19 cellular contexts compared by ENCODE assay signal in the genomic region with DNA sequence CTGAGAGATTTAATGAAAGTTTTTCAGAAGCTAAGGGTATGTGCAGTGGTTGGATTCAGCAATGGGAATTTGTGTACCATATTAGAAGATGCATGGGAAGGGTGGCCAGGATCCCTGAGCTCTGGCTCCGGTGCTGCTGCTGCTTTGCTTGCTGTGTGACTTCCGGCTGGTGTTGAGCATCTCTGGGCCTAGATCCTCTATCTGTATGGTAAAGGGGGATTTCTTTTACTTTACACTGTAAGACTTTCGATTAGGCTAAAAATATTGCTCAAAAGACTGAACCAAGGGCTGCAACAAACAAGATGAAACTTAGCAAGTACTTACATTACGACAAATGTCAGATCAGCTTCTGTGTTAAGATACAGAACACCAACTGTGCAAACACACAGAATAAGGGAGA.
"Had no signal": no experiment of that assay in that cellular context is flagged by ENCODE, and none has a peak within 500 bp of the region (broad histone marks: within the 10 kb centered on the region; RNA-seq: fewer than 3 reads in every experiment).

No MANE protein-coding gene starts in this region.

- H3K4me3 ChIP-seq: esophagus muscularis mucosa, gastroesophageal sphincter, left ventricle myocardium inferior, smooth muscle cell, upper lobe of right lung had no signal

- H3K27me3 ChIP-seq: esophagus muscularis mucosa, gastroesophageal sphincter, upper lobe of right lung had no signal

- H3K9me3 ChIP-seq: esophagus muscularis mucosa, gastroesophageal sphincter, left ventricle myocardium inferior, upper lobe of right lung had no signal

- FAIRE-seq: endothelial cell of umbilical vein, TTC549 had no signal

- ATAC-seq: activated CD4-positive, alpha-beta T cell treated with anti-CD3 and anti-CD28 coated beads for 36 hours; gastroesophageal sphincter; naive thymus-derived CD4-positive, alpha-beta T cell; sciatic nerve; upper lobe of right lung had no signal

- H3K4me1 ChIP-seq: esophagus muscularis mucosa, gastroesophageal sphincter, upper lobe of right lung had no signal

- H3K4me2 ChIP-seq: smooth muscle cell had no signal

- H3K27ac ChIP-seq: esophagus muscularis mucosa, gastroesophageal sphincter, left ventricle myocardium inferior, upper lobe of right lung had no signal

- DNase-seq: activated CD4-positive, alpha-beta T cell treated with anti-CD3 and anti-CD28 coated beads for 36 hours; activated CD4-positive, alpha-beta T cell treated with anti-CD3 and anti-CD28 coated beads, Interleukin-2, amount 50 U/mL, for 48 hours; activated gamma-delta T cell treated with Interleukin-2 at 50 U/mL for 16 hours; dermis blood vessel endothelial cell; effector memory CD4-positive, alpha-beta T cell; immature natural killer cell; kidney glomerular epithelial cell; left ventricle myocardium inferior; mammary epithelial cell; naive thymus-derived CD4-positive, alpha-beta T cell; stimulated activated CD4-positive, alpha-beta T cell treated with anti-CD3 and anti-CD28 coated beads, Interleukin-4, amount 100 ng/mL, for 24 hours; stimulated activated naive CD4-positive, alpha-beta T cell; upper lobe of right lung had no signal
